1 cellular context compared by ENCODE assay signal in genomic region chr14:58122546-58122945, GRCh38. TPM values are rescaled to one million over a fixed set of nuclear protein-coding genes. Genes with fewer than 3 reads are reported as not detected.
"Had no signal": no experiment of that assay in that cellular context is flagged by ENCODE, and none has a peak within 500 bp of the region (broad histone marks: within the 10 kb centered on the region; RNA-seq: fewer than 3 reads in every experiment).

No MANE protein-coding gene starts in this region.

RNA-seq across cellular contexts. Expression of gene ARMH4, which starts 29.5 kb away (rescaled TPM):
- total RNA-seq: GM12878 had no signal
